ENCODE assay signal across 16 cellular contexts in the genomic region with DNA sequence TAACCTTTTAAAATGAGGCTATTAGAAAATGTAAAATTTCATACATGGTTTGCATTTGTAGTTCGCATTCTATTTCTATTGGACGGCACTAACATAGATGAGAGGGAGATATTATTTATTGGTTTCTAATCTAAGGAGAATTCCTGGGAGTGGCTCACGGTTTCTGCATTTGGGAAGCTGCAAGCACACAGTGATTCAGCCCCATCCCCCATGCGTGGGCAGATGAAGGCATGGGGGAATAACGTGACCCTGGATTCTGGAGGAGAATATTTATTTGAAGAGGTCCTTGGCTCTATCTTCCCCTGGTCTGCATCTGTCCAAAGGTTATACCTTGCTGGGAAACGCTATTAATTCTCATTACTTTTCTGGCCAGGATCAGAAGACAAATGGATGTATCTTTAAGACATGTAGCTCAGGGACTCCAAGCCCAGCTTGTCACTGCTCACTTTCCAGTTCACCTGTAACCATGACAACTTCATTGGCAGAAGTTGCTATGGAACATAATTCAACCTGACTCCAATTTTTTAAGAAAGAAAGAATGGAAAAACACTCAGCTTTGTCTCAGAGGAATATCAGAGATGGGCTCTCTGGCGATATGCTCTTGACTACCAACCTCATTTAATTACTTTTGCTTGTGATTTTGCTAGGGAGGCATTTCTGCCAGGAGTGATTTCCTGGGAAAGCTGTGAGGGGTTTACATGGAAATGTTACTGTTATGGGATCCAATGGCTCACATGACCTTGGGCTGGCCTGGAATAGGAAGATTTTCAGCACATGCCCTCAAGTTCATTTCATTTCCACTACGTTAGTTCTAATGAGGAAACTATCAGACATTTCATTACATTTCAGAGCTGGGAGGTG.
"Had no signal": no experiment of that assay in that cellular context is flagged by ENCODE, and none has a peak within 500 bp of the region (broad histone marks: within the 10 kb centered on the region; RNA-seq: fewer than 3 reads in every experiment).

No MANE protein-coding gene starts in this region.

- H3K4me3 Mint-ChIP-seq: activated CD4-positive, alpha-beta T cell treated with anti-CD3 and anti-CD28 coated beads, Interleukin-2, amount 10 ng/mL, durations not matched to agents 24 days and 14 days; activated CD8-positive, alpha-beta T cell treated with anti-CD3 and anti-CD28 coated beads for 36 hours; activated naive CD4-positive, alpha-beta T cell treated with anti-CD3 and anti-CD28 coated beads, Interleukin-2, amount 50 U/mL, for 24 hours; activated T-cell treated with anti-CD3 and anti-CD28 coated beads, Interleukin-2, amount 50 U/mL, for 24 hours; stimulated activated naive B cell treated with anti-CD40 and anti-IgM and Interleukin-4, amounts not matched to agents 10 μg/mL and 1 μg/mL and 100 μg/mL, for 72 hours; T-helper 1 cell treated with Interleukin-12 subunit alpha and Interleukin-12 subunit beta and Interleukin-4 antibody, amounts not matched to agents 30 μg/mL and 1 μg/mL, for 36 hours had no signal

- H3K36me3 ChIP-seq: breast epithelium, lower lobe of right lung had no signal

- H3K4me1 ChIP-seq: breast epithelium, lower lobe of right lung had no signal

- H3K4me3 ChIP-seq: breast epithelium, hepatocyte, lower lobe of right lung had no signal

- H3K27ac ChIP-seq: breast epithelium, hepatocyte, lower lobe of right lung had no signal

- H3K27ac Mint-ChIP-seq: activated CD4-positive, alpha-beta T cell treated with anti-CD3 and anti-CD28 coated beads, Interleukin-2, amount 10 ng/mL, durations not matched to agents 24 days and 14 days; activated CD8-positive, alpha-beta T cell treated with anti-CD3 and anti-CD28 coated beads for 36 hours; activated naive CD4-positive, alpha-beta T cell treated with anti-CD3 and anti-CD28 coated beads, Interleukin-2, amount 50 U/mL, for 24 hours; activated T-cell treated with anti-CD3 and anti-CD28 coated beads, Interleukin-2, amount 50 U/mL, for 24 hours; stimulated activated naive B cell treated with anti-CD40 and anti-IgM and Interleukin-4, amounts not matched to agents 10 μg/mL and 1 μg/mL and 100 μg/mL, for 72 hours; T-helper 1 cell treated with Interleukin-12 subunit alpha and Interleukin-12 subunit beta and Interleukin-4 antibody, amounts not matched to agents 30 μg/mL and 1 μg/mL, for 36 hours had no signal

- H3K9me3 ChIP-seq: lower lobe of right lung had no signal

- H3K4me1 Mint-ChIP-seq: activated CD4-positive, alpha-beta T cell treated with anti-CD3 and anti-CD28 coated beads, Interleukin-2, amount 10 ng/mL, durations not matched to agents 24 days and 14 days; activated naive CD4-positive, alpha-beta T cell treated with anti-CD3 and anti-CD28 coated beads, Interleukin-2, amount 50 U/mL, for 24 hours; stimulated activated naive B cell treated with anti-CD40 and anti-IgM and Interleukin-4, amounts not matched to agents 10 μg/mL and 1 μg/mL and 100 μg/mL, for 72 hours had no signal

- H3K36me3 Mint-ChIP-seq: stimulated activated naive B cell treated with anti-CD40 and anti-IgM and Interleukin-4, amounts not matched to agents 10 μg/mL and 1 μg/mL and 100 μg/mL, for 72 hours had no signal

- H3K27me3 ChIP-seq: breast epithelium, hepatocyte had no signal

- H3K27me3 Mint-ChIP-seq: activated CD8-positive, alpha-beta T cell treated with anti-CD3 and anti-CD28 coated beads for 36 hours; activated naive CD4-positive, alpha-beta T cell treated with anti-CD3 and anti-CD28 coated beads, Interleukin-2, amount 50 U/mL, for 24 hours; activated T-cell treated with anti-CD3 and anti-CD28 coated beads, Interleukin-2, amount 50 U/mL, for 24 hours; stimulated activated naive B cell treated with anti-CD40 and anti-IgM and Interleukin-4, amounts not matched to agents 10 μg/mL and 1 μg/mL and 100 μg/mL, for 72 hours had no signal

- DNase-seq: activated CD4-positive, alpha-beta T cell treated with anti-CD3 and anti-CD28 coated beads, Interleukin-2, amount 10 ng/mL, durations not matched to agents 24 days and 14 days; activated CD8-positive, alpha-beta T cell treated with anti-CD3 and anti-CD28 coated beads for 36 hours; activated effector memory CD4-positive, alpha-beta T cell treated with Interleukin-2 at 50 U/mL for 16 hours; activated T-cell treated with anti-CD3 and anti-CD28 coated beads, Interleukin-2, amount 50 U/mL, for 24 hours; dermis blood vessel endothelial cell; effector memory CD4-positive, alpha-beta T cell; foreskin fibroblast; islet precursor cell; left colon; lower lobe of right lung; midbrain; stimulated activated naive B cell treated with anti-CD40 and anti-IgM and Interleukin-4, amounts not matched to agents 10 μg/mL and 1 μg/mL and 100 μg/mL, for 72 hours had no signal

- ATAC-seq: activated CD8-positive, alpha-beta T cell treated with anti-CD3 and anti-CD28 coated beads for 36 hours; left colon; lower lobe of right lung; stimulated activated naive B cell treated with anti-CD40 and anti-IgM and Interleukin-4, amounts not matched to agents 10 μg/mL and 1 μg/mL and 100 μg/mL, for 72 hours had no signal
